17 cellular contexts compared by ENCODE assay signal in the genomic region with DNA sequence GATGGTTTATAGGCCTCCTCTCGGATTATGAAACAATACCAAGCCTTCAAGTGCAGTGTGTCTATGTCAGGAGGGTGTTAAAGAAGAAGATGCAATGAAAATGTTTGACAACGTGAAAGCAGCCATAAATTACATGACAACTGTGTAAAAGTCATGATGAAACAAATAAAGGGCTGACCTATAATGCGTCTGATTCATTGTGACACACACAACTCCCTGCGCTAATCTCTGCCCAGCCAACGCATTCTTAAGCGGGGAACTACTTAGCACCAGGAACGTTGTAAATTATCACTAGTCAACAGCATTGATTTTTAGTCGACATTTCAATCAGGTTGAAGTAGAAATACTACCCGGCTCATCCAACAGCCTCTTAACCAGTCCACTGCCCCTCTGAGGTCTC. TPM values are rescaled to one million over a fixed set of nuclear protein-coding genes. Genes with fewer than 3 reads are reported as not detected.
A peak's percentile ranks its signal among the peaks of the same experiment; 100 is the strongest.
DNase-seq lines count a peak whose midpoint lies in the region; ATAC-seq, FAIRE-seq and TF ChIP-seq lines count a peak whose summit lies in the region.
"Had no signal": no experiment of that assay in that cellular context is flagged by ENCODE, and none has a peak within 500 bp of the region (broad histone marks: within the 10 kb centered on the region; RNA-seq: fewer than 3 reads in every experiment).

No MANE protein-coding gene starts in this region.

- DNase-seq in HEK293T (ENCODE audit: extremely low spot score) (no peak), NOMO-1 treated with DMSO at 0.1 percent for 48 hours (lab: John Stamatoyannopoulos, UW; ENCODE audit: unreplicated experiment) (peak; percentile 78), dorsolateral prefrontal cortex (no peak), transverse colon (no peak), HTR-8/SVneo (ENCODE audit: insufficient read length, low spot score) (no peak), foreskin fibroblast (no peak)
- no peak for DNase-seq in stimulated activated naive B cell treated with anti-CD40 and anti-IgM and Interleukin-4, amounts not matched to agents 10 μg/mL and 1 μg/mL and 100 μg/mL, for 72 hours
- DNase-seq: HCEC 1CT, KBM-7, NCI-H1105 treated with DMSO at 0.1 percent for 48 hours, NCI-H187 treated with DMSO at 0.1 percent for 48 hours, NCI-H446, NCI-H748 treated with DMSO at 0.1 percent for 48 hours, SJCRH30, SW 1271 had no signal

- no peak overlapping the region for H3K4me3 Mint-ChIP-seq in stimulated activated naive B cell treated with anti-CD40 and anti-IgM and Interleukin-4, amounts not matched to agents 10 μg/mL and 1 μg/mL and 100 μg/mL, for 72 hours

- H3K27me3 Mint-ChIP-seq in stimulated activated naive B cell treated with anti-CD40 and anti-IgM and Interleukin-4, amounts not matched to agents 10 μg/mL and 1 μg/mL and 100 μg/mL, for 72 hours: no peaks in the 10 kb centered on the region

- in situ Hi-C loops in transverse colon (cut with MboI; ENCODE audit: low pct_ligation_motif_present in 1 of 4, low pct_unique_long_range_greater_than_20kb in 1 of 4, low sequenced_read_pairs in 3 of 4): no loop called here

- no peaks in the 10 kb centered on the region for H3K9me3 Mint-ChIP-seq in stimulated activated naive B cell treated with anti-CD40 and anti-IgM and Interleukin-4, amounts not matched to agents 10 μg/mL and 1 μg/mL and 100 μg/mL, for 72 hours

- H3K27ac ChIP-seq in dorsolateral prefrontal cortex: peak overlapping the region in 33 of 59 donors; percentile 11 to 69 (median 43)
- H3K27ac ChIP-seq in transverse colon: no peak overlapping the region
- H3K27ac ChIP-seq: RWPE1, SJCRH30 had no signal

- 61 to 79% methylated on average over 3 to 9 of the region's 9 CpGs for WGBS in transverse colon (ENCODE audit: low coverage in 1 of 2), 2 donors

- peaks cover 6 to 41% (median 29%) of the 10 kb centered on the region in 4 donors for H3K4me1 ChIP-seq in transverse colon

- H3K9me3 ChIP-seq in transverse colon: no peaks in the 10 kb centered on the region
- H3K9me3 ChIP-seq: SJCRH30 had no signal

- no peaks in the 10 kb centered on the region for H3K36me3 ChIP-seq in transverse colon

- no peak for FAIRE-seq in HTR-8/SVneo (lab: Jason Lieb, UNC)

- no peak for TF ChIP-seq CTCF in dorsolateral prefrontal cortex (IDR thresholded peaks at IDR 0.05 in 54 of 56, conservative IDR thresholded peaks at IDR 0.05 in 2 of 56; ENCODE audit: low read depth in 1 of 56, partially characterized antibody in 56 of 56)
- no peak for TF ChIP-seq CTCF in transverse colon (IDR thresholded peaks at IDR 0.05)
- TF ChIP-seq CTCF in foreskin fibroblast (IDR thresholded peaks at IDR 0.05; ENCODE audit: low read depth, low read length): no peak

- peak overlapping the region; percentile 90 for H3K27ac Mint-ChIP-seq in stimulated activated naive B cell treated with anti-CD40 and anti-IgM and Interleukin-4, amounts not matched to agents 10 μg/mL and 1 μg/mL and 100 μg/mL, for 72 hours

- intact Hi-C loops in dorsolateral prefrontal cortex (cut with DNase I): no loop called here
- intact Hi-C loops in transverse colon (cut with DNase I; ENCODE audit: low total_unique reads): no loop called here

- TF ChIP-seq POLR2A in transverse colon (IDR thresholded peaks at IDR 0.05): no peak

- H3K4me3 ChIP-seq in dorsolateral prefrontal cortex: peak overlapping the region in 5 of 59 donors; percentile 2 to 13 (median 9)
- no peak overlapping the region for H3K4me3 ChIP-seq in transverse colon
- H3K4me3 ChIP-seq in foreskin fibroblast (ENCODE audit: low read depth in 1 of 2, low read length in 2 of 2): no peak overlapping the region
- H3K4me3 ChIP-seq: SJCRH30 had no signal

- CTCF ChIA-PET in HEK293T (lab: Yijun Ruan, JAX): no interaction called here

- H3K27me3 ChIP-seq in dorsolateral prefrontal cortex (peaks cover 0 to 25% (median 2%) of the 10 kb centered on the region in 45 donors), transverse colon (no peaks in the 10 kb centered on the region)
- H3K27me3 ChIP-seq: SJCRH30 had no signal

- no peak for ATAC-seq in stimulated activated naive B cell treated with anti-CD40 and anti-IgM and Interleukin-4, amounts not matched to agents 10 μg/mL and 1 μg/mL and 100 μg/mL, for 72 hours (replicated peaks)

- POLR2A ChIA-PET in HEK293T (lab: Yijun Ruan, JAX): interaction anchor here (1.0 kb wide), 1 partner anchor 9 kb away, joined by 4 read pairs; no protein-coding TSS in a partner anchor

- H3K4me1 Mint-ChIP-seq in stimulated activated naive B cell treated with anti-CD40 and anti-IgM and Interleukin-4, amounts not matched to agents 10 μg/mL and 1 μg/mL and 100 μg/mL, for 72 hours: peaks cover 79 to 92% of the 10 kb centered on the region in 2 donors

- peaks cover 55 to 62% of the 10 kb centered on the region in 2 donors for H3K36me3 Mint-ChIP-seq in stimulated activated naive B cell treated with anti-CD40 and anti-IgM and Interleukin-4, amounts not matched to agents 10 μg/mL and 1 μg/mL and 100 μg/mL, for 72 hours

- no peak for TF ChIP-seq EP300 in transverse colon (IDR thresholded peaks at IDR 0.05; ENCODE audit: low read depth)

TF ChIP-seq in HEK293T, 16 proteins besides CTCF, POLR2A, EP300 and RAD21:
- no peak for TF ChIP-seq HDGF (IDR thresholded peaks at IDR 0.05; ENCODE audit: borderline replicate concordance)
- TF ChIP-seq, protein P1, sequence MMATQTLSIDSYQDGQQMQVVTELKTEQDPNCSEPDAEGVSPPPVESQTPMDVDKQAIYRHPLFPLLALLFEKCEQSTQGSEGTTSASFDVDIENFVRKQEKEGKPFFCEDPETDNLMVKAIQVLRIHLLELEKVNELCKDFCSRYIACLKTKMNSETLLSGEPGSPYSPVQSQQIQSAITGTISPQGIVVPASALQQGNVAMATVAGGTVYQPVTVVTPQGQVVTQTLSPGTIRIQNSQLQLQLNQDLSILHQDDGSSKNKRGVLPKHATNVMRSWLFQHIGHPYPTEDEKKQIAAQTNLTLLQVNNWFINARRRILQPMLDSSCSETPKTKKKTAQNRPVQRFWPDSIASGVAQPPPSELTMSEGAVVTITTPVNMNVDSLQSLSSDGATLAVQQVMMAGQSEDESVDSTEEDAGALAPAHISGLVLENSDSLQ (IDR thresholded peaks at IDR 0.05): peak; percentile 69

RNA-seq across cellular contexts. Expression of a gene that starts 26.8 kb away (rescaled TPM):
- total RNA-seq in dorsolateral prefrontal cortex (100 to 1,000 TPM in 76 of 120 experiments, 10 to 100 TPM in 44; 33.4 to 157 (median 108) TPM), transverse colon (10 to 100 TPM; 11.3 to 38.1 (median 19.9) TPM)
- total RNA-seq: M059J had no signal

Comparison
In these comparisons a context has a peak if more than half of its experiments do, and no peak if none do; other contexts are left out.
1. H3K27ac ChIP-seq: peak in dorsolateral prefrontal cortex (33 of 59); none in transverse colon (0 of 4).